ENCODE assay signal across 8 cellular contexts in the genomic region with DNA sequence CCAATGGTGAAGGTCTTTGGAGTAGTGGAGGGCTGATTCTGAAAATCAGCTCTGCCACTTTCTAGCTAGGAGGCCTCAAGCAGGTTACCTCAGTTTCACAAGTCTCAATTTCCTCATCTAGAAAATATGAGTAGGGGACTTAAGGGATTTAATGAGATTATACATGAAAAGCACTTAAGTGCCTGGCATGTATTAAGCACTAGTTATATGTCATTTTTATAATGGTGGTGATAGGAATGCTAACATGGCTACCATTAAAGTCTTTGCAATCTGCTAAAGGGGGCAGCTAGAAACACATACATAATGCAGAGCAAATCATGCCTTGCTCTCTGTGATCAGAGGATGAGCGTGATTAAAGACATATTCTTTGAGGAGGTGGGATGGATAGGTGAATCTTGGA.
"Had no signal": no experiment of that assay in that cellular context is flagged by ENCODE, and none has a peak within 500 bp of the region (broad histone marks: within the 10 kb centered on the region; RNA-seq: fewer than 3 reads in every experiment).

No MANE protein-coding gene starts in this region.

- H3K36me3 ChIP-seq: HAP-1 had no signal

- DNase-seq: GM23248, GOT3, H7, H9, HCEC 1CT, HFFc6 had no signal

- H2AFZ ChIP-seq: GM23248, GM23338 had no signal

- H3K4me1 ChIP-seq: HAP-1 had no signal

- H3K4me3 ChIP-seq: GM23248, GM23338, HAP-1 had no signal

- H3K9me3 ChIP-seq: HAP-1 had no signal

- H3K4me2 ChIP-seq: GM23338 had no signal

- H3K27ac ChIP-seq: GM23248 had no signal

- H3K9ac ChIP-seq: GM23248 had no signal
